ENCODE assay signal across 1 cellular context in the genomic region with DNA sequence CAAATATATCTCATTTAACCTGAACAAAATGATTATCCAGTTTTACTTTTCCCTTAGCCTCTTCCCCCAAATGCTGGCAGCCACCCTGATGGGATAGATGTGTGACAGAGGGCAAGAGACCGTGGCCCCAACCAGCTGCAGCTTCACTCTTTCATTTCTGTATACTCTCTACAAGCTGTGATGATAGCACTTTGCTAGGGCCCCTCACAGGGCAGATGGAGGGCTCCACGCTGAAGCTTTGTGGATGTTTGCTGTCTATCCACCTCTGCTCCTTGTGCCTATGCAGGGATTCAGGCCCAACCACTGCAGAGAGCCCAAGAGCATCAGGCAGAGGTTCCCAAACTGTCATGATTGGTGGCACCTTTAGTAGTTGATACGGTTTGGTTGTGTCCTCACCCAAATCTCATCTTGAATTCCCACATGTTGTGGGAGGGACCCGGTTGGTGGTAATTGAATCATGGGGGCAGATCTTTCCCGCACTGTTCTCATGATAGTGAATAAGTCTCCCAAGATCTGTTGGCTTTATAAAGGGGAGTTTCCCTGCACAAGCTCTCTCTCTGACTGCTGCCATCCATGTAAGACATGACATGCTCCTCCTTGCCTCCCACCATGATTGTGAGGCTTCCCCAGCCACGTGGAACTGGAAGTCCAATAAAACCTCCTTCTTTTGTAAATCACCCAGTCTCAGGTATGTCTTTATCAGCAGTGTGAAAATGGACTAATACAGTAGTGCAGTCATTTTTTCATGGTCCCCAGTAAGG.
TF ChIP-seq lines count a peak whose summit lies in the region.

No MANE protein-coding gene starts in this region.

TF ChIP-seq in H1, 55 proteins besides CTCF, POLR2A, EP300 and RAD21:
- no peak for TF ChIP-seq BRCA1 (IDR thresholded peaks at IDR 0.05; ENCODE audit: low read depth, low read length)
- no peak for TF ChIP-seq TBP (IDR thresholded peaks at IDR 0.05; ENCODE audit: low read depth, low read length)
- no peak for TF ChIP-seq CBX8 (IDR thresholded peaks at IDR 0.05; ENCODE audit: borderline replicate concordance, low read depth, low read length)
- TF ChIP-seq POU5F1 (IDR thresholded peaks at IDR 0.05; ENCODE audit: low read depth, low read length), result no peak
- TF ChIP-seq EZH2 (IDR thresholded peaks at IDR 0.05; ENCODE audit: low read depth, low read length, severe bottlenecking), result no peak
- no peak for TF ChIP-seq HDAC6 (IDR thresholded peaks at IDR 0.05; ENCODE audit: low read depth, low read length)
- TF ChIP-seq SP2 (IDR thresholded peaks at IDR 0.05; ENCODE audit: low read length), result no peak
